Comparison of ENCODE assay signal across 15 cellular contexts in genomic region chr10:113132651-113133088, GRCh38.
DNase-seq lines count a peak whose midpoint lies in the region; ATAC-seq and TF ChIP-seq lines count a peak whose summit lies in the region.
"Had no signal": no experiment of that assay in that cellular context is flagged by ENCODE, and none has a peak within 500 bp of the region (broad histone marks: within the 10 kb centered on the region; RNA-seq: fewer than 3 reads in every experiment).

No MANE protein-coding gene starts in this region.

- H2AFZ ChIP-seq in GM23248, result no peak overlapping the region
- H2AFZ ChIP-seq: parathyroid adenoma had no signal

- H3K4me3 Mint-ChIP-seq in chondrocyte (ENCODE audit: unreplicated experiment), result peak overlapping the region; percentile 37
- H3K4me3 Mint-ChIP-seq: stimulated activated naive CD8-positive, alpha-beta T cell treated with anti-CD3 and anti-CD28 coated beads, Interleukin-15, amount 100 ng/mL, for 72 hours had no signal

- H3K27ac ChIP-seq in GM23248 (peak overlapping the region; percentile 95), left lung (no peak overlapping the region), subcutaneous abdominal adipose tissue (ENCODE audit: low read depth, low read length) (peak overlapping the region; percentile 87), ovary (no peak overlapping the region)
- H3K27ac ChIP-seq: parathyroid adenoma had no signal

- H3K4me3 ChIP-seq in GM23248 (peak overlapping the region; percentile 62), left lung (no peak overlapping the region), subcutaneous abdominal adipose tissue (ENCODE audit: low read depth in 1 of 5, low read length in 5 of 5) (peak overlapping the region in 4 of 5 donors; percentile 8 to 36 (median 26)), ovary (no peak overlapping the region)

- H4K20me1 ChIP-seq in GM23248 (ENCODE audit: insufficient read depth), result no peaks in the 10 kb centered on the region

- H3K79me2 ChIP-seq in GM23248 (ENCODE audit: insufficient read depth), result peaks cover 79% of the 10 kb centered on the region

- H3K27ac Mint-ChIP-seq in chondrocyte (ENCODE audit: unreplicated experiment), result peak overlapping the region; percentile 96
- H3K27ac Mint-ChIP-seq: stimulated activated naive CD8-positive, alpha-beta T cell treated with anti-CD3 and anti-CD28 coated beads, Interleukin-15, amount 100 ng/mL, for 72 hours had no signal

- no peaks in the 10 kb centered on the region for H3K36me3 ChIP-seq in GM23248 (ENCODE audit: low read depth)
- H3K36me3 ChIP-seq in left lung, result no peaks in the 10 kb centered on the region
- H3K36me3 ChIP-seq in subcutaneous abdominal adipose tissue (ENCODE audit: control insufficient read depth in 5 of 5, insufficient read depth in 5 of 5, low read length in 5 of 5), result peaks cover 0 to 5% (median 0%) of the 10 kb centered on the region in 5 donors
- no peaks in the 10 kb centered on the region for H3K36me3 ChIP-seq in ovary

- no peaks in the 10 kb centered on the region for H3K27me3 Mint-ChIP-seq in chondrocyte (ENCODE audit: low read depth)

- H3K36me3 Mint-ChIP-seq in chondrocyte (ENCODE audit: low read depth), result no peaks in the 10 kb centered on the region

- intact Hi-C loops in left lung (cut with DNase I) (no loop called here), ovary (cut with DNase I) (no loop called here)

- no peaks in the 10 kb centered on the region for H3K9me3 Mint-ChIP-seq in chondrocyte (ENCODE audit: low read depth)
- H3K9me3 Mint-ChIP-seq: stimulated activated naive CD8-positive, alpha-beta T cell treated with anti-CD3 and anti-CD28 coated beads, Interleukin-15, amount 100 ng/mL, for 72 hours had no signal

- H3F3A ChIP-seq in GM23248 (ENCODE audit: insufficient read depth), result peaks cover 31% of the 10 kb centered on the region

- TF ChIP-seq POLR2A in ovary (IDR thresholded peaks at IDR 0.05), result no peak

- peaks cover 68% of the 10 kb centered on the region for H3K4me1 Mint-ChIP-seq in chondrocyte (ENCODE audit: low read depth)
- H3K4me1 Mint-ChIP-seq: stimulated activated naive CD8-positive, alpha-beta T cell treated with anti-CD3 and anti-CD28 coated beads, Interleukin-15, amount 100 ng/mL, for 72 hours had no signal

- peak overlapping the region; percentile 97 for H3K4me2 ChIP-seq in GM23248 (ENCODE audit: unreplicated experiment)

- H3K4me1 ChIP-seq in GM23248 (ENCODE audit: insufficient read depth) (peaks cover 62% of the 10 kb centered on the region), left lung (peaks cover 8 to 30% of the 10 kb centered on the region in 2 donors), subcutaneous abdominal adipose tissue (ENCODE audit: control insufficient read depth in 5 of 5, insufficient read depth in 5 of 5, low read length in 5 of 5) (peaks cover 3 to 70% (median 59%) of the 10 kb centered on the region in 5 donors), ovary (ENCODE audit: insufficient read depth) (peaks cover 16% of the 10 kb centered on the region)
- H3K4me1 ChIP-seq: parathyroid adenoma had no signal

- H3K9me2 ChIP-seq in GM23248 (ENCODE audit: insufficient read depth), result no peaks in the 10 kb centered on the region

- H3K9me3 ChIP-seq in GM23248 (ENCODE audit: low read depth) (no peaks in the 10 kb centered on the region), left lung (no peaks in the 10 kb centered on the region), subcutaneous abdominal adipose tissue (ENCODE audit: control insufficient read depth in 5 of 5, low read length in 5 of 5) (no peaks in the 10 kb centered on the region), ovary (no peaks in the 10 kb centered on the region)

- in situ Hi-C loops in GM23248 (cut with MboI), result loop anchor here (10.0 kb wide), 1 partner anchor 252 kb away; no protein-coding TSS in a partner anchor

- H3K27me3 ChIP-seq in GM23248 (replicated peaks; ENCODE audit: insufficient read depth) (no peaks in the 10 kb centered on the region), left lung (no peaks in the 10 kb centered on the region), subcutaneous abdominal adipose tissue (ENCODE audit: control insufficient read depth in 5 of 5, insufficient read depth in 4 of 5, low read length in 5 of 5) (no peaks in the 10 kb centered on the region), ovary (no peaks in the 10 kb centered on the region)

- TF ChIP-seq CTCF in chondrocyte (IDR thresholded peaks at IDR 0.05) (peak; percentile 32), left lung (IDR thresholded peaks at IDR 0.05) (no peak), ovary (IDR thresholded peaks at IDR 0.05) (no peak)

- TF ChIP-seq EP300 in ovary (IDR thresholded peaks at IDR 0.05), result no peak

- WGBS in GM23248 (ENCODE audit: low coverage in 1 of 2, low lambda C conversion rate in 2 of 2, missing lambda C conversion rate in 2 of 2), 2 experiments, result 2 to 6% methylated on average over 9 of the region's 9 CpGs
- 14 to 16% (median 16%) methylated on average over 9 of the region's 9 CpGs for whole genome bisulfite sequencing in ovary, 3 donors

- ATAC-seq in left lung, result peak; percentile 18
- no peak for ATAC-seq in GM18861 (IDR thresholded peaks at IDR 0.05; ENCODE audit: unreplicated experiment)
- ATAC-seq: HCT116; stimulated activated naive CD8-positive, alpha-beta T cell treated with anti-CD3 and anti-CD28 coated beads, Interleukin-15, amount 100 ng/mL, for 72 hours had no signal

- DNase-seq in GM23248 (peak; percentile 65), chondrocyte (ENCODE audit: low spot score) (no peak), left lung (no peak), T-helper 2 cell (no peak), ovary (no peak), middle frontal gyrus (ENCODE audit: extremely low spot score, low spot score) (no peak)
- DNase-seq: activated CD4-positive, alpha-beta T cell treated with anti-CD3 and anti-CD28 coated beads, Interleukin-2, amount 50 U/mL, for 4 hours; activated gamma-delta T cell; NCI-H1436; stimulated activated CD4-positive, alpha-beta T cell treated with anti-CD3 and anti-CD28 coated beads, Interleukin-4, amount 100 ng/mL, for 4 hours; stimulated activated naive CD8-positive, alpha-beta T cell treated with anti-CD3 and anti-CD28 coated beads, Interleukin-15, amount 100 ng/mL, for 72 hours had no signal

- H3K9ac ChIP-seq in GM23248, result peak overlapping the region; percentile 74
- H3K9ac ChIP-seq in subcutaneous abdominal adipose tissue (ENCODE audit: low read length in 5 of 5), result peak overlapping the region in 2 of 5 donors; percentile 43 to 54
- H3K9ac ChIP-seq: parathyroid adenoma had no signal

Comparison
In these comparisons a context has a peak if more than half of its experiments do, and no peak if none do; other contexts are left out.
1. H3K27ac ChIP-seq: peak in GM23248 (single experiment) and subcutaneous abdominal adipose tissue (single experiment); none in left lung (0 of 2) and ovary (0 of 2).
2. H3K4me3 ChIP-seq: peak in GM23248 (single experiment) and subcutaneous abdominal adipose tissue (4 of 5); none in left lung (0 of 2) and ovary (single experiment).